Comparison of ENCODE assay signal across 1 cellular context in the genomic region with DNA sequence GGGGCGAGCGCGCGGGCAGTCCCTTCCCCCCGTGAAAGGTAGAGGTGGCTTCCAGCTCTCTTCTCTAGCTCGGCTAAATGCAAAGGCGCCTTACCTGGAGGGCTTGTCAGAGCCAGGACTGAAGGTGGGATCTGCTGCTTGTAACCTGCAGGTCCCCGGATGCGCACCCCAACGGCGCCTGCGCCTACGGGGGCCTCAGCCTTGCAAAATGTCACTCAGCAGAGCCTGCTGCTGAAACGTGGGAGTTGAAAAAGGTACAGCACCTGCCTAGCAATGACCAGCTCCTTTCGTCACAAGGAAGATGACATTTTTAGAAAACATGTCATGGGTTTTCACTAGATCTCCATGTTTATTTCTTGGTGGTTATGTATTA.
TF ChIP-seq lines count a peak whose summit lies in the region.

No MANE protein-coding gene starts in this region.

TF ChIP-seq in K562, 482 proteins besides CTCF, POLR2A, EP300 and RAD21 (continues in another document):
- TF ChIP-seq CBFB (CRISPR knock-in tag; IDR thresholded peaks at IDR 0.05) (0 out of 2 replicates have a peak, but pooled peaks have one; percentile 66), SMARCB1 (IDR thresholded peaks at IDR 0.05; ENCODE audit: insufficient read length, low read depth) (no peak), ZNF23 (CRISPR knock-in tag; IDR thresholded peaks at IDR 0.05) (no peak), ZNF583 (CRISPR knock-in tag; IDR thresholded peaks at IDR 0.05) (0 out of 2 replicates have a peak, but pooled peaks have one; percentile 3), STAT5A (IDR thresholded peaks at IDR 0.05; ENCODE audit: borderline replicate concordance, low read length) (no peak), ATF1 (CRISPR knock-in tag; IDR thresholded peaks at IDR 0.05) (no peak), ATF1 (tag; IDR thresholded peaks at IDR 0.05) (no peak), C11orf30 (IDR thresholded peaks at IDR 0.05; ENCODE audit: low read depth) (no peak), ZNF785 (CRISPR knock-in tag; IDR thresholded peaks at IDR 0.05) (no peak), KAT7 (CRISPR knock-in tag; IDR thresholded peaks at IDR 0.05; ENCODE audit: borderline replicate concordance) (0 out of 2 replicates have a peak, but pooled peaks have one; percentile 12), YY1 (IDR thresholded peaks at IDR 0.05; ENCODE audit: borderline replicate concordance in 1 of 3, control insufficient read depth in 1 of 3, extremely low read depth in 1 of 3, insufficient read depth in 3 of 3, insufficient read length in 1 of 3, insufficient replicate concordance in 2 of 3, low read depth in 1 of 3, low read length in 2 of 3) (peak in 1 of 3 experiments; percentile 70), NCOA6 (IDR thresholded peaks at IDR 0.05) (no peak), NR2F6 (CRISPR knock-in tag; IDR thresholded peaks at IDR 0.05) (no peak), ZNF134 (CRISPR knock-in tag; conservative IDR thresholded peaks at IDR 0.05) (no peak), U2AF2 (optimal IDR thresholded peaks at IDR 0.05; ENCODE audit: low read depth, low read length) (no peak), MECOM (CRISPR knock-in tag; IDR thresholded peaks at IDR 0.05) (0 out of 2 replicates have a peak, but pooled peaks have one; percentile 7), WHSC1 (IDR thresholded peaks at IDR 0.05; ENCODE audit: low read length) (no peak), ZEB2 (IDR thresholded peaks at IDR 0.05) (peak; percentile 68; the same call in 1 of the 2 replicates), ZKSCAN8 (CRISPR knock-in tag; IDR thresholded peaks at IDR 0.05) (no peak), MBD2 (IDR thresholded peaks at IDR 0.05; ENCODE audit: borderline replicate concordance, low read depth) (0 out of 2 replicates have a peak, but pooled peaks have one; percentile 26), SIN3B (IDR thresholded peaks at IDR 0.05; ENCODE audit: low read depth) (0 out of 2 replicates have a peak, but pooled peaks have one; percentile 18), ZNF586 (CRISPR knock-in tag; conservative IDR thresholded peaks at IDR 0.05) (no peak), HNRNPH1 (optimal IDR thresholded peaks at IDR 0.05; ENCODE audit: low read depth, low read length) (no peak), MEIS2 (IDR thresholded peaks at IDR 0.05; ENCODE audit: partially characterized antibody) (peak; percentile 78), RBBP5 (IDR thresholded peaks at IDR 0.05; ENCODE audit: borderline replicate concordance, insufficient read depth, low read length, poor library complexity, severe bottlenecking) (no peak), ZNF699 (CRISPR knock-in tag; IDR thresholded peaks at IDR 0.05; ENCODE audit: insufficient replicate concordance) (no peak)
- TF ChIP-seq, protein P1, sequence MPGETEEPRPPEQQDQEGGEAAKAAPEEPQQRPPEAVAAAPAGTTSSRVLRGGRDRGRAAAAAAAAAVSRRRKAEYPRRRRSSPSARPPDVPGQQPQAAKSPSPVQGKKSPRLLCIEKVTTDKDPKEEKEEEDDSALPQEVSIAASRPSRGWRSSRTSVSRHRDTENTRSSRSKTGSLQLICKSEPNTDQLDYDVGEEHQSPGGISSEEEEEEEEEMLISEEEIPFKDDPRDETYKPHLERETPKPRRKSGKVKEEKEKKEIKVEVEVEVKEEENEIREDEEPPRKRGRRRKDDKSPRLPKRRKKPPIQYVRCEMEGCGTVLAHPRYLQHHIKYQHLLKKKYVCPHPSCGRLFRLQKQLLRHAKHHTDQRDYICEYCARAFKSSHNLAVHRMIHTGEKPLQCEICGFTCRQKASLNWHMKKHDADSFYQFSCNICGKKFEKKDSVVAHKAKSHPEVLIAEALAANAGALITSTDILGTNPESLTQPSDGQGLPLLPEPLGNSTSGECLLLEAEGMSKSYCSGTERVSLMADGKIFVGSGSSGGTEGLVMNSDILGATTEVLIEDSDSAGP (CRISPR knock-in tag; IDR thresholded peaks at IDR 0.05) = no peak
- TF ChIP-seq, protein P2, sequence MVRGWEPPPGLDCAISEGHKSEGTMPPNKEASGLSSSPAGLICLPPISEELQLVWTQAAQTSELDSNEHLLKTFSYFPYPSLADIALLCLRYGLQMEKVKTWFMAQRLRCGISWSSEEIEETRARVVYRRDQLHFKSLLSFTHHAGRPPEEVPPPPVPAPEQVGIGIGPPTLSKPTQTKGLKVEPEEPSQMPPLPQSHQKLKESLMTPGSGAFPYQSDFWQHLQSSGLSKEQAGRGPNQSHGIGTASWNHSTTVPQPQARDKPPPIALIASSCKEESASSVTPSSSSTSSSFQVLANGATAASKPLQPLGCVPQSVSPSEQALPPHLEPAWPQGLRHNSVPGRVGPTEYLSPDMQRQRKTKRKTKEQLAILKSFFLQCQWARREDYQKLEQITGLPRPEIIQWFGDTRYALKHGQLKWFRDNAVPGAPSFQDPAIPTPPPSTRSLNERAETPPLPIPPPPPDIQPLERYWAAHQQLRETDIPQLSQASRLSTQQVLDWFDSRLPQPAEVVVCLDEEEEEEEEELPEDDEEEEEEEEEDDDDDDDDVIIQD (CRISPR knock-in tag; IDR thresholded peaks at IDR 0.05) = 0 out of 2 replicates have a peak, but pooled peaks have one; percentile 47
- TF ChIP-seq, protein P3, sequence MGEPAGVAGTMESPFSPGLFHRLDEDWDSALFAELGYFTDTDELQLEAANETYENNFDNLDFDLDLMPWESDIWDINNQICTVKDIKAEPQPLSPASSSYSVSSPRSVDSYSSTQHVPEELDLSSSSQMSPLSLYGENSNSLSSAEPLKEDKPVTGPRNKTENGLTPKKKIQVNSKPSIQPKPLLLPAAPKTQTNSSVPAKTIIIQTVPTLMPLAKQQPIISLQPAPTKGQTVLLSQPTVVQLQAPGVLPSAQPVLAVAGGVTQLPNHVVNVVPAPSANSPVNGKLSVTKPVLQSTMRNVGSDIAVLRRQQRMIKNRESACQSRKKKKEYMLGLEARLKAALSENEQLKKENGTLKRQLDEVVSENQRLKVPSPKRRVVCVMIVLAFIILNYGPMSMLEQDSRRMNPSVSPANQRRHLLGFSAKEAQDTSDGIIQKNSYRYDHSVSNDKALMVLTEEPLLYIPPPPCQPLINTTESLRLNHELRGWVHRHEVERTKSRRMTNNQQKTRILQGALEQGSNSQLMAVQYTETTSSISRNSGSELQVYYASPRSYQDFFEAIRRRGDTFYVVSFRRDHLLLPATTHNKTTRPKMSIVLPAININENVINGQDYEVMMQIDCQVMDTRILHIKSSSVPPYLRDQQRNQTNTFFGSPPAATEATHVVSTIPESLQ (CRISPR knock-in tag; IDR thresholded peaks at IDR 0.05) = 0 out of 2 replicates have a peak, but pooled peaks have one; percentile 87
- TF ChIP-seq, protein P4, sequence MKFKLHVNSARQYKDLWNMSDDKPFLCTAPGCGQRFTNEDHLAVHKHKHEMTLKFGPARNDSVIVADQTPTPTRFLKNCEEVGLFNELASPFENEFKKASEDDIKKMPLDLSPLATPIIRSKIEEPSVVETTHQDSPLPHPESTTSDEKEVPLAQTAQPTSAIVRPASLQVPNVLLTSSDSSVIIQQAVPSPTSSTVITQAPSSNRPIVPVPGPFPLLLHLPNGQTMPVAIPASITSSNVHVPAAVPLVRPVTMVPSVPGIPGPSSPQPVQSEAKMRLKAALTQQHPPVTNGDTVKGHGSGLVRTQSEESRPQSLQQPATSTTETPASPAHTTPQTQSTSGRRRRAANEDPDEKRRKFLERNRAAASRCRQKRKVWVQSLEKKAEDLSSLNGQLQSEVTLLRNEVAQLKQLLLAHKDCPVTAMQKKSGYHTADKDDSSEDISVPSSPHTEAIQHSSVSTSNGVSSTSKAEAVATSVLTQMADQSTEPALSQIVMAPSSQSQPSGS (CRISPR knock-in tag; IDR thresholded peaks at IDR 0.05) = no peak
- TF ChIP-seq, protein P5, sequence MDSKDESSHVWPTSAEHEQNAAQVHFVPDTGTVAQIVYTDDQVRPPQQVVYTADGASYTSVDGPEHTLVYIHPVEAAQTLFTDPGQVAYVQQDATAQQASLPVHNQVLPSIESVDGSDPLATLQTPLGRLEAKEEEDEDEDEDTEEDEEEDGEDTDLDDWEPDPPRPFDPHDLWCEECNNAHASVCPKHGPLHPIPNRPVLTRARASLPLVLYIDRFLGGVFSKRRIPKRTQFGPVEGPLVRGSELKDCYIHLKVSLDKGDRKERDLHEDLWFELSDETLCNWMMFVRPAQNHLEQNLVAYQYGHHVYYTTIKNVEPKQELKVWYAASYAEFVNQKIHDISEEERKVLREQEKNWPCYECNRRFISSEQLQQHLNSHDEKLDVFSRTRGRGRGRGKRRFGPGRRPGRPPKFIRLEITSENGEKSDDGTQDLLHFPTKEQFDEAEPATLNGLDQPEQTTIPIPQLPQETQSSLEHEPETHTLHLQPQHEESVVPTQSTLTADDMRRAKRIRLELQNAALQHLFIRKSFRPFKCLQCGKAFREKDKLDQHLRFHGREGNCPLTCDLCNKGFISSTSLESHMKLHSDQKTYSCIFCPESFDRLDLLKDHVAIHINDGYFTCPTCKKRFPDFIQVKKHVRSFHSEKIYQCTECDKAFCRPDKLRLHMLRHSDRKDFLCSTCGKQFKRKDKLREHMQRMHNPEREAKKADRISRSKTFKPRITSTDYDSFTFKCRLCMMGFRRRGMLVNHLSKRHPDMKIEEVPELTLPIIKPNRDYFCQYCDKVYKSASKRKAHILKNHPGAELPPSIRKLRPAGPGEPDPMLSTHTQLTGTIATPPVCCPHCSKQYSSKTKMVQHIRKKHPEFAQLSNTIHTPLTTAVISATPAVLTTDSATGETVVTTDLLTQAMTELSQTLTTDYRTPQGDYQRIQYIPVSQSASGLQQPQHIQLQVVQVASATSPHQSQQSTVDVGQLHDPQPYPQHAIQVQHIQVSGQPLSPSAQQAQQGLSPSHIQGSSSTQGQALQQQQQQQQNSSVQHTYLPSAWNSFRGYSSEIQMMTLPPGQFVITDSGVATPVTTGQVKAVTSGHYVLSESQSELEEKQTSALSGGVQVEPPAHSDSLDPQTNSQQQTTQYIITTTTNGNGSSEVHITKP (IDR thresholded peaks at IDR 0.05; ENCODE audit: partially characterized antibody) = no peak
- TF ChIP-seq, protein P6, sequence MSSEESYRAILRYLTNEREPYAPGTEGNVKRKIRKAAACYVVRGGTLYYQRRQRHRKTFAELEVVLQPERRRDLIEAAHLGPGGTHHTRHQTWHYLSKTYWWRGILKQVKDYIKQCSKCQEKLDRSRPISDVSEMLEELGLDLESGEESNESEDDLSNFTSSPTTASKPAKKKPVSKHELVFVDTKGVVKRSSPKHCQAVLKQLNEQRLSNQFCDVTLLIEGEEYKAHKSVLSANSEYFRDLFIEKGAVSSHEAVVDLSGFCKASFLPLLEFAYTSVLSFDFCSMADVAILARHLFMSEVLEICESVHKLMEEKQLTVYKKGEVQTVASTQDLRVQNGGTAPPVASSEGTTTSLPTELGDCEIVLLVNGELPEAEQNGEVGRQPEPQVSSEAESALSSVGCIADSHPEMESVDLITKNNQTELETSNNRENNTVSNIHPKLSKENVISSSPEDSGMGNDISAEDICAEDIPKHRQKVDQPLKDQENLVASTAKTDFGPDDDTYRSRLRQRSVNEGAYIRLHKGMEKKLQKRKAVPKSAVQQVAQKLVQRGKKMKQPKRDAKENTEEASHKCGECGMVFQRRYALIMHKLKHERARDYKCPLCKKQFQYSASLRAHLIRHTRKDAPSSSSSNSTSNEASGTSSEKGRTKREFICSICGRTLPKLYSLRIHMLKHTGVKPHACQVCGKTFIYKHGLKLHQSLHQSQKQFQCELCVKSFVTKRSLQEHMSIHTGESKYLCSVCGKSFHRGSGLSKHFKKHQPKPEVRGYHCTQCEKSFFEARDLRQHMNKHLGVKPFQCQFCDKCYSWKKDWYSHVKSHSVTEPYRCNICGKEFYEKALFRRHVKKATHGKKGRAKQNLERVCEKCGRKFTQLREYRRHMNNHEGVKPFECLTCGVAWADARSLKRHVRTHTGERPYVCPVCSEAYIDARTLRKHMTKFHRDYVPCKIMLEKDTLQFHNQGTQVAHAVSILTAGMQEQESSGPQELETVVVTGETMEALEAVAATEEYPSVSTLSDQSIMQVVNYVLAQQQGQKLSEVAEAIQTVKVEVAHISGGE (CRISPR knock-in tag; IDR thresholded peaks at IDR 0.05) = no peak
- TF ChIP-seq, protein P7, sequence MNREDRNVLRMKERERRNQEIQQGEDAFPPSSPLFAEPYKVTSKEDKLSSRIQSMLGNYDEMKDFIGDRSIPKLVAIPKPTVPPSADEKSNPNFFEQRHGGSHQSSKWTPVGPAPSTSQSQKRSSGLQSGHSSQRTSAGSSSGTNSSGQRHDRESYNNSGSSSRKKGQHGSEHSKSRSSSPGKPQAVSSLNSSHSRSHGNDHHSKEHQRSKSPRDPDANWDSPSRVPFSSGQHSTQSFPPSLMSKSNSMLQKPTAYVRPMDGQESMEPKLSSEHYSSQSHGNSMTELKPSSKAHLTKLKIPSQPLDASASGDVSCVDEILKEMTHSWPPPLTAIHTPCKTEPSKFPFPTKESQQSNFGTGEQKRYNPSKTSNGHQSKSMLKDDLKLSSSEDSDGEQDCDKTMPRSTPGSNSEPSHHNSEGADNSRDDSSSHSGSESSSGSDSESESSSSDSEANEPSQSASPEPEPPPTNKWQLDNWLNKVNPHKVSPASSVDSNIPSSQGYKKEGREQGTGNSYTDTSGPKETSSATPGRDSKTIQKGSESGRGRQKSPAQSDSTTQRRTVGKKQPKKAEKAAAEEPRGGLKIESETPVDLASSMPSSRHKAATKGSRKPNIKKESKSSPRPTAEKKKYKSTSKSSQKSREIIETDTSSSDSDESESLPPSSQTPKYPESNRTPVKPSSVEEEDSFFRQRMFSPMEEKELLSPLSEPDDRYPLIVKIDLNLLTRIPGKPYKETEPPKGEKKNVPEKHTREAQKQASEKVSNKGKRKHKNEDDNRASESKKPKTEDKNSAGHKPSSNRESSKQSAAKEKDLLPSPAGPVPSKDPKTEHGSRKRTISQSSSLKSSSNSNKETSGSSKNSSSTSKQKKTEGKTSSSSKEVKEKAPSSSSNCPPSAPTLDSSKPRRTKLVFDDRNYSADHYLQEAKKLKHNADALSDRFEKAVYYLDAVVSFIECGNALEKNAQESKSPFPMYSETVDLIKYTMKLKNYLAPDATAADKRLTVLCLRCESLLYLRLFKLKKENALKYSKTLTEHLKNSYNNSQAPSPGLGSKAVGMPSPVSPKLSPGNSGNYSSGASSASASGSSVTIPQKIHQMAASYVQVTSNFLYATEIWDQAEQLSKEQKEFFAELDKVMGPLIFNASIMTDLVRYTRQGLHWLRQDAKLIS (CRISPR knock-in tag; IDR thresholded peaks at IDR 0.05) = 0 out of 2 replicates have a peak, but pooled peaks have one; percentile 8
- TF ChIP-seq, protein P8, sequence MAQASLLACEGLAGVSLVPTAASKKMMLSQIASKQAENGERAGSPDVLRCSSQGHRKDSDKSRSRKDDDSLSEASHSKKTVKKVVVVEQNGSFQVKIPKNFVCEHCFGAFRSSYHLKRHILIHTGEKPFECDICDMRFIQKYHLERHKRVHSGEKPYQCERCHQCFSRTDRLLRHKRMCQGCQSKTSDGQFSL (CRISPR knock-in tag; IDR thresholded peaks at IDR 0.05) = no peak; the same call in 1 of the 2 replicates
- TF ChIP-seq, protein P8 (tag; IDR thresholded peaks at IDR 0.05) = no peak
- TF ChIP-seq, protein P9, sequence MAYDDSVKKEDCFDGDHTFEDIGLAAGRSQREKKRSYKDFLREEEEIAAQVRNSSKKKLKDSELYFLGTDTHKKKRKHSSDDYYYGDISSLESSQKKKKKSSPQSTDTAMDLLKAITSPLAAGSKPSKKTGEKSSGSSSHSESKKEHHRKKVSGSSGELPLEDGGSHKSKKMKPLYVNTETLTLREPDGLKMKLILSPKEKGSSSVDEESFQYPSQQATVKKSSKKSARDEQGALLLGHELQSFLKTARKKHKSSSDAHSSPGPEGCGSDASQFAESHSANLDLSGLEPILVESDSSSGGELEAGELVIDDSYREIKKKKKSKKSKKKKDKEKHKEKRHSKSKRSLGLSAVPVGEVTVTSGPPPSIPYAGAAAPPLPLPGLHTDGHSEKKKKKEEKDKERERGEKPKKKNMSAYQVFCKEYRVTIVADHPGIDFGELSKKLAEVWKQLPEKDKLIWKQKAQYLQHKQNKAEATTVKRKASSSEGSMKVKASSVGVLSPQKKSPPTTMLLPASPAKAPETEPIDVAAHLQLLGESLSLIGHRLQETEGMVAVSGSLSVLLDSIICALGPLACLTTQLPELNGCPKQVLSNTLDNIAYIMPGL (CRISPR knock-in tag; IDR thresholded peaks at IDR 0.05) = peak; percentile 18; the same call in 1 of the 2 replicates
